In the genomic region with DNA sequence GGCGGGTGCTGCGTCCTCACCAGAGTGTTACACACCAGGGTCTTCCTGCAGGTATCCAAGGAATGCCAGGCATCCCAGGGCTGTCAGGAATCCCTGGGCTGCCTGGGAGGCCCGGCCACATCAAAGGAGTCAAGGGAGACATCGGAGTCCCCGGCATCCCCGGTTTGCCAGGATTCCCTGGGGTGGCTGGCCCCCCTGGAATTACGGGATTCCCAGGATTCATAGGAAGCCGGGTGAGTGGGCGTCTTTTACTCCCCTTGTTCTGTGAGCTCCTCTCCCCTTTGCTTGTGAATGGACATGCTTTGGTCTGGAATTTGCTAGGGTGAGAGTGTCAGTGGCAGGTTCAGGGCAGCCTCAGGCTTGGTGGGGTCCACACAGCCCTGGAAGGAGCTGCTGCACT, we compare ENCODE assay signal across 1 cellular context.
TF ChIP-seq lines count a peak whose summit lies in the region.

No MANE protein-coding gene starts in this region.

TF ChIP-seq in WTC11, 78 proteins besides CTCF, POLR2A, EP300 and RAD21 (continued from another document):
- 0 out of 2 replicates have a peak, but pooled peaks have one; percentile 33 for TF ChIP-seq MYBL2 (CRISPR knock-in tag; IDR thresholded peaks at IDR 0.05)
- peak; percentile 99 for TF ChIP-seq ZNF423 (CRISPR knock-in tag; IDR thresholded peaks at IDR 0.05)
- TF ChIP-seq, protein P1, sequence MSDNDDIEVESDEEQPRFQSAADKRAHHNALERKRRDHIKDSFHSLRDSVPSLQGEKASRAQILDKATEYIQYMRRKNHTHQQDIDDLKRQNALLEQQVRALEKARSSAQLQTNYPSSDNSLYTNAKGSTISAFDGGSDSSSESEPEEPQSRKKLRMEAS (CRISPR knock-in tag; IDR thresholded peaks at IDR 0.05) = no peak
- peak; percentile 18; the same call in 1 of the 2 replicates for TF ChIP-seq ETV6 (CRISPR knock-in tag; IDR thresholded peaks at IDR 0.05)
- TF ChIP-seq TCF7 (CRISPR knock-in tag; IDR thresholded peaks at IDR 0.05; ENCODE audit: low read depth) = no peak
- peak; percentile 72; the same call in 1 of the 2 replicates for TF ChIP-seq TEAD1 (CRISPR knock-in tag; IDR thresholded peaks at IDR 0.05)
